Comparison of ENCODE assay signal across 5 cellular contexts in the genomic region with DNA sequence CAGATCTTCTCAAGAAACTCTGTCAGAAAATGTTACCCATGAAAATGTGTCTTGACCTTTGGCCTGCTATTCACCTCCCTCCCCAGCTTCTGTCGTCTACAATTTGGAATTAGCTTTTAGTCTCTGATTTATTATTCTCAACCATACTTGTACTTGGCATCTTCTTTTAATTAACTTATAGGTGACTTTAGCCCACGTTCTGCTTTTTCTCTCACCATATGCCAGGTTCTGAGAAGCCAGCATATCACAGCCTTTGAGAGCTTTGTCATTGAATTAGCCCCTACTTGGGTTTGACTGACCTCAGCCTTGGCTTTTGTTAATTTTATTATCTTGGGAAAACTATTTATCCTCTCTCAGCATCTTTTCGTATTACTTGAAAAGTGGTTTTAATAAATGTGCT.
"Had no signal": no experiment of that assay in that cellular context is flagged by ENCODE, and none has a peak within 500 bp of the region (broad histone marks: within the 10 kb centered on the region; RNA-seq: fewer than 3 reads in every experiment).

No MANE protein-coding gene starts in this region.

- H3K4me3 ChIP-seq: GM23338, K562 had no signal

- H3K4me2 ChIP-seq: GM23338 had no signal

- ATAC-seq: GM23338, K562 had no signal

- H2AFZ ChIP-seq: GM23338 had no signal

- DNase-seq: H9, HCEC 1CT, IMR-90 had no signal
